1 cellular context compared by ENCODE assay signal in genomic region chr17:42517516-42517915, GRCh38.
TF ChIP-seq lines count a peak whose summit lies in the region.

No MANE protein-coding gene starts in this region.

TF ChIP-seq in HCT116, 20 proteins besides CTCF, POLR2A, EP300 and RAD21:
- TF ChIP-seq ELF1 (IDR thresholded peaks at IDR 0.05; ENCODE audit: borderline replicate concordance, low read depth) = no peak
- TF ChIP-seq EZH2phosphoT487 (IDR thresholded peaks at IDR 0.05; ENCODE audit: borderline replicate concordance) = no peak
- no peak for TF ChIP-seq JUND (IDR thresholded peaks at IDR 0.05)
- TF ChIP-seq CEBPB (IDR thresholded peaks at IDR 0.05; ENCODE audit: low read depth) = no peak
